Comparison of ENCODE assay signal across 26 cellular contexts in the genomic region with DNA sequence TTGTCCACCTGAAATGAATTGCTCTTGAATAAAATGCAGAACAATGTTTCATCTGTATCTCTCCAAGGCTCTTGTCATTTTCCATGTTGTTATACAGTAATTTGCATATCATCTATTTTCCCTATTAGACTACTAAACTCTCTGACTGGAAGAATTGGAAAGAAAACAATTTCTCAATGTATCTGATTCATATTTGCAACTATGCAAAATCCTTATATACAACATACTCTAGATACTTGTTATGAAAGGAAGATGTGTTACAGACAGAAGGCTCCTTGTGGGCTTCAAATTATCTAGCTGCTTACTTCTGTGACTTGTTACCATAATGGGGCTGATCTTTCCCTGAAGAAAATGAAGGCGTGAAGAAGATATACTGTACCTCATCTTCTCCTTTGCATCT.
"Had no signal": no experiment of that assay in that cellular context is flagged by ENCODE, and none has a peak within 500 bp of the region (broad histone marks: within the 10 kb centered on the region; RNA-seq: fewer than 3 reads in every experiment).

No MANE protein-coding gene starts in this region.

- H3K9me3 ChIP-seq: ovary, psoas muscle, right lobe of liver, sigmoid colon, stomach, thoracic aorta, thyroid gland, tibial nerve, upper lobe of left lung, vagina had no signal

- H3K79me2 ChIP-seq: parathyroid adenoma had no signal

- H3K9ac ChIP-seq: neural progenitor cell, parathyroid adenoma had no signal

- H3K27me3 ChIP-seq: neural progenitor cell, ovary, right lobe of liver, sigmoid colon, stomach, thyroid gland, tibial nerve, upper lobe of left lung, vagina had no signal

- DNase-seq: naive thymus-derived CD8-positive, alpha-beta T cell; occipital lobe; ovary; posterior cingulate gyrus; psoas muscle; right cardiac atrium; right lobe of liver; sigmoid colon; small intestine; stimulated activated CD4-positive, alpha-beta T cell treated with anti-CD3 and anti-CD28 coated beads, Interleukin-15, amount 100 ng/mL, for 24 hours; stimulated activated CD4-positive, alpha-beta T cell treated with anti-CD3 and anti-CD28 coated beads, Interleukin-2, amount 100 ng/mL, for 24 hours; stimulated activated CD4-positive, alpha-beta T cell treated with anti-CD3 and anti-CD28 coated beads, Interleukin-2, amount 100 ng/mL, for 48 hours; stimulated activated CD4-positive, alpha-beta T cell treated with anti-CD3 and anti-CD28 coated beads, Interleukin-4, amount 100 ng/mL, for 24 hours; stimulated activated naive B cell treated with anti-CD40 and anti-IgM and Interleukin-4, amounts not matched to agents 10 μg/mL and 1 μg/mL and 100 μg/mL, for 72 hours; stimulated activated naive CD4-positive, alpha-beta T cell treated with Interleukin-2 at 50 U/mL for 16 hours; stomach; thyroid gland; trophoblast cell; upper lobe of left lung had no signal

- FAIRE-seq: small intestine, urothelium cell line had no signal

- H2AFZ ChIP-seq: neural progenitor cell, parathyroid adenoma had no signal

- H3K4me2 ChIP-seq: neural progenitor cell had no signal

- H3K4me3 ChIP-seq: neural progenitor cell, ovary, psoas muscle, right lobe of liver, sigmoid colon, stomach, thoracic aorta, thyroid gland, tibial nerve, upper lobe of left lung, vagina had no signal

- ATAC-seq: naive thymus-derived CD8-positive, alpha-beta T cell; psoas muscle; right cardiac atrium; right lobe of liver; stimulated activated effector memory CD8-positive, alpha-beta T cell treated with anti-CD3 and anti-CD28 coated beads, Interleukin-12 subunit alpha, Interleukin-12 subunit beta, amount 100 ng/mL, for 72 hours; stimulated activated naive B cell treated with anti-CD40 and anti-IgM and Interleukin-4, amounts not matched to agents 10 μg/mL and 1 μg/mL and 100 μg/mL, for 72 hours had no signal

- H3K27ac ChIP-seq: neural progenitor cell, ovary, parathyroid adenoma, psoas muscle, right lobe of liver, sigmoid colon, stomach, thoracic aorta, thyroid gland, tibial nerve, upper lobe of left lung, vagina had no signal

- H3K36me3 ChIP-seq: neural progenitor cell, ovary, right lobe of liver, sigmoid colon, stomach, thyroid gland, upper lobe of left lung, vagina had no signal

- H3K4me1 ChIP-seq: neural progenitor cell, parathyroid adenoma, psoas muscle, right lobe of liver, sigmoid colon, stomach, thyroid gland, tibial nerve, upper lobe of left lung, vagina had no signal
